27 cellular contexts compared by ENCODE assay signal in the genomic region with DNA sequence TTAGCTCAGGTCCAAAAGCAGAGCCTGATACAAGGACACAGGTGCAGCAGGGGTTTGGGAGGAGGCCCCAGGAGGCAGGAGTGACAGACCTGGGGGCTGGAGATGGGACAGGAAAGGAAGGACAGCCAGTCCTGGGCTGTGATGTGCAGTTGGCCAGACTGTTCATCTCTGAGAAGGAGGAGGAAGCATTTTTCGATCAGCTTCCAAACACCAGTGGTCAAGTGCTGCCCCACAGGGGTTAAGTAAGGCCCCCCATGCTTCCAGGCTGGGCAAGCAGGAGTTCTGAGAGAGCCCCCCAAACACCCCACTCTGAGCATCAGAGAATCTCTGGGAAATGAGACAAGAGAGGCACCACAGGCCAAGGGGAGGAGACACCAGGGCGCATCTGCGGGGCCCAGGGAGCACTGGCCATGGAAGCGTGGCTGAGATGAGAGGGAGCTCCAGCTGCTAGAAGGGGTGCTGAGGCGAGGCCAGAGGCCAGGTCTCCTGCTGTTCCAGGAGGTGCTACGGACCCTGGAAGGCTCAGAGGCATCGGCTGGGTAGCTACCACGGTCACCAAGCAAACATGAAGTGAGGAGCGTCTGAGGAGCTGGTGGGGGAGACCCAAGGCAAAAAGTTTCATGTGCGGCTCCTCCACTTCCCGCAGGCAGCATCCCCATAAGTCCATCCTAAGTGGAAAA.
"Had no signal": no experiment of that assay in that cellular context is flagged by ENCODE, and none has a peak within 500 bp of the region (broad histone marks: within the 10 kb centered on the region; RNA-seq: fewer than 3 reads in every experiment).

No MANE protein-coding gene starts in this region.

- H3K27ac Mint-ChIP-seq: activated B cell treated with CpG ODN at 0.5 μM for 24 hours; activated CD4-positive, alpha-beta memory T cell treated with anti-CD3 and anti-CD28 coated beads, Interleukin-2, amount 10 ng/mL, durations not matched to agents 7 days and 5 days; activated CD4-positive, alpha-beta T cell treated with anti-CD3 and anti-CD28 coated beads, Interleukin-2, amount 10 ng/mL, durations not matched to agents 24 days and 14 days; activated naive CD4-positive, alpha-beta T cell treated with anti-CD3 and anti-CD28 coated beads, Interleukin-2, amount 50 U/mL, for 24 hours; T-cell had no signal

- ATAC-seq: K562, Panc1, Right ventricle myocardium inferior, T-cell had no signal

- H3K27me3 Mint-ChIP-seq: activated naive CD4-positive, alpha-beta T cell treated with anti-CD3 and anti-CD28 coated beads, Interleukin-2, amount 50 U/mL, for 24 hours had no signal

- H3K4me3 Mint-ChIP-seq: activated B cell treated with CpG ODN at 0.5 μM for 24 hours; activated CD4-positive, alpha-beta memory T cell treated with anti-CD3 and anti-CD28 coated beads, Interleukin-2, amount 10 ng/mL, durations not matched to agents 7 days and 5 days; activated CD4-positive, alpha-beta T cell treated with anti-CD3 and anti-CD28 coated beads, Interleukin-2, amount 10 ng/mL, durations not matched to agents 24 days and 14 days; activated naive CD4-positive, alpha-beta T cell treated with anti-CD3 and anti-CD28 coated beads, Interleukin-2, amount 50 U/mL, for 24 hours; T-cell had no signal

- DNase-seq: activated B cell treated with CpG ODN at 0.5 μM for 24 hours; activated CD4-positive, alpha-beta memory T cell treated with anti-CD3 and anti-CD28 coated beads, Interleukin-2, amount 10 ng/mL, durations not matched to agents 7 days and 5 days; activated CD4-positive, alpha-beta T cell treated with anti-CD3 and anti-CD28 coated beads for 1 hour; activated CD4-positive, alpha-beta T cell treated with anti-CD3 and anti-CD28 coated beads, Interleukin-2, amount 10 ng/mL, durations not matched to agents 24 days and 14 days; activated CD8-positive, alpha-beta memory T cell treated with anti-CD3 and anti-CD28 coated beads, Interleukin-2, amount 50 U/mL, for 48 hours; activated T-cell treated with anti-CD3 and anti-CD28 coated beads, Interleukin-2, amount 50 U/mL, for 1 hour; Karpas-422; MM.1S; NCI-H1105; NCI-H1436; NCI-H1694 treated with DMSO at 0.1 percent for 48 hours; NCI-H2029 treated with DMSO at 0.1 percent for 48 hours; NCI-H345; NCI-H510A; NCI-H526 treated with DMSO at 0.1 percent for 48 hours; NCI-H82; OCI-M1; RPMI8226; T-helper 2 cell; T1000 had no signal

- H3K9me3 Mint-ChIP-seq: activated B cell treated with CpG ODN at 0.5 μM for 24 hours; activated CD4-positive, alpha-beta memory T cell treated with anti-CD3 and anti-CD28 coated beads, Interleukin-2, amount 10 ng/mL, durations not matched to agents 7 days and 5 days; activated naive CD4-positive, alpha-beta T cell treated with anti-CD3 and anti-CD28 coated beads, Interleukin-2, amount 50 U/mL, for 24 hours; T-cell had no signal

- H3K36me3 Mint-ChIP-seq: activated naive CD4-positive, alpha-beta T cell treated with anti-CD3 and anti-CD28 coated beads, Interleukin-2, amount 50 U/mL, for 24 hours; T-cell had no signal

- H3K27ac ChIP-seq: breast epithelium, SK-N-MC had no signal

- H3K27me3 ChIP-seq: breast epithelium had no signal

- H3K36me3 ChIP-seq: breast epithelium had no signal

- H3K4me3 ChIP-seq: breast epithelium, K562, SK-N-MC had no signal
